Comparison of ENCODE assay signal across 8 cellular contexts in the genomic region with DNA sequence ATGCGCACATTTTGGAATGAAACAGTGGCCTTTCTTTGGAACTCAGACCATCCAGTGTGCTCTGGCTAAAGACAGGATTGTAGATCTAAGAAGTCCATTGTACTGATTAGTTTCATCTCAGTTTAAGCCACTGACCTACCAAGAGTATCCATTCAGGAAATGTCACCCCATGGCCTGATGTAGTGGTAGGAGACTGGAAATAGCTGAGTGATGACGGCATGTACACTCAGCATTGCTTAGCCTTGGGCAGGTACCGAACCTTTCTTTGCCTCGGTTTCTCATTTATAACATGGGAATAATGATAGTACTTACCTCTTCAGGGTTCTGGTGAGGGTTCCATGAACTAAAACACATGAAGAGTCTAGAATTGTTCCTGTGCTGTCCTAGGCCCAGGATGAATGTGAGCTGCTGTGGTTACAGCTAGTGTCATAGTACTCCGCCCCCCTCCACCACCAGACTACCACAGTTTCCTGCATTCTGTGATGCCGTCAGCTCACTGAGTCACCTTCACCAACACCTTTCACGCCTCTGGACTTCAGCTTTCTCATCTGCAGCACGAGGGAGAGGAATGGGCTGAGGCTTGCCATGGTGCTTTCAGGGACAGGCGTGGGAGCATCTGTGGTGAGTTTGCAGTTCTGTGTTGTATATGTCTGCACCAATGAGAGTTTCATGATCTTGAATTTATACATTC.
DNase-seq lines count a peak whose midpoint lies in the region; ATAC-seq and TF ChIP-seq lines count a peak whose summit lies in the region.

No MANE protein-coding gene starts in this region.

- 86% methylated on average over 9 of the region's 9 CpGs for WGBS in right cardiac atrium

- TF ChIP-seq CTCF in mucosa of descending colon (IDR thresholded peaks at IDR 0.05) = no peak

- intact Hi-C loops in mucosa of descending colon (cut with DNase I, micrococcal nuclease) (no loop called here), right cardiac atrium (cut with DNase I) (no loop called here)

- no peaks in the 10 kb centered on the region for H3K36me3 ChIP-seq in mucosa of descending colon (ENCODE audit: low read depth)

- H3K4me3 ChIP-seq in mucosa of descending colon (no peak overlapping the region), right cardiac atrium (ENCODE audit: low read length) (no peak overlapping the region)

- DNase-seq in activated CD8-positive, alpha-beta memory T cell treated with anti-CD3 and anti-CD28 coated beads, Interleukin-2, amount 50 U/mL, for 1 hour (ENCODE audit: extremely low read depth) = peak; percentile 81
- DNase-seq in mucosa of descending colon (peak in 1 of 3 donors; percentile 62), middle frontal gyrus (ENCODE audit: extremely low spot score, low spot score) (no peak), NCI-H1417 (lab: John Stamatoyannopoulos, UW) (no peak), right cardiac atrium (no peak), ecto neural progenitor cell (ENCODE audit: low spot score) (no peak)

- ATAC-seq in GM19035 (IDR thresholded peaks at IDR 0.05; ENCODE audit: unreplicated experiment) (peak; percentile 95), HG03280 (IDR thresholded peaks at IDR 0.05; ENCODE audit: unreplicated experiment) (peak; percentile 74), mucosa of descending colon (peak; percentile 85), right cardiac atrium (no peak)

- H3K4me1 ChIP-seq in mucosa of descending colon (ENCODE audit: low read depth) = no peaks in the 10 kb centered on the region
- H3K4me1 ChIP-seq in right cardiac atrium (ENCODE audit: control insufficient read depth, insufficient read depth, low read length) = no peaks in the 10 kb centered on the region

- H3K27ac ChIP-seq in right cardiac atrium (ENCODE audit: low read length) = no peak overlapping the region

- no peaks in the 10 kb centered on the region for H3K9me3 ChIP-seq in mucosa of descending colon
- no peaks in the 10 kb centered on the region for H3K9me3 ChIP-seq in right cardiac atrium (ENCODE audit: control insufficient read depth, low read length)

- H3K27me3 ChIP-seq in right cardiac atrium (ENCODE audit: control insufficient read depth, insufficient read depth) = no peaks in the 10 kb centered on the region

Comparison
In these comparisons a context has a peak if more than half of its experiments do, and no peak if none do; other contexts are left out.
1. ATAC-seq: peak in GM19035 (single experiment), HG03280 (single experiment) and mucosa of descending colon (single experiment); none in right cardiac atrium (0 of 2).